ENCODE assay signal across 14 cellular contexts in genomic region chr4:164997324-164997723, GRCh38. TPM values are rescaled to one million over a fixed set of nuclear protein-coding genes. Genes with fewer than 3 reads are reported as not detected.
DNase-seq lines count a peak whose midpoint lies in the region; ATAC-seq, FAIRE-seq and TF ChIP-seq lines count a peak whose summit lies in the region.
"Had no signal": no experiment of that assay in that cellular context is flagged by ENCODE, and none has a peak within 500 bp of the region (broad histone marks: within the 10 kb centered on the region; RNA-seq: fewer than 3 reads in every experiment).

No MANE protein-coding gene starts in this region.

- no peak for TF ChIP-seq EP300 in K562 (IDR thresholded peaks at IDR 0.05; ENCODE audit: low read length)

- POLR2A ChIA-PET in K562 (lab: Yijun Ruan, JAX), result no interaction called here

- H2AFZ ChIP-seq in MM.1S (ENCODE audit: low read length), result no peak overlapping the region
- H2AFZ ChIP-seq in K562 (ENCODE audit: low read depth, low read length), result no peak overlapping the region

- DNase-seq in SHP77 treated with DMSO at 0.1 percent for 48 hours (lab: John Stamatoyannopoulos, UW), result peak; percentile 9
- no peak for DNase-seq in SHP77 (lab: John Stamatoyannopoulos, UW)
- peak; percentile 16 for DNase-seq in MM.1S
- peak in 2 of 4 experiments; percentile 14 to 53 for DNase-seq in K562 (ENCODE audit: extremely low read depth in 1 of 4, low spot score in 3 of 4)
- DNase-seq in substantia nigra (lab: John Stamatoyannopoulos, UW), result peak in 14 of 49 donors; percentile 2 to 40 (median 8)
- DNase-seq in islet precursor cell, result no peak
- DNase-seq in adrenal gland, result no peak
- DNase-seq: NCI-H774; stimulated activated CD8-positive, alpha-beta memory T cell treated with anti-CD3 and anti-CD28 coated beads, Interleukin-4, amount 100 ng/mL, for 48 hours had no signal

- H3K4me1 ChIP-seq in MM.1S (ENCODE audit: low read length) (no peaks in the 10 kb centered on the region), K562 (replicated peaks in 1 of 2; ENCODE audit: control insufficient read depth in 2 of 2, insufficient read depth in 2 of 2, low read length in 2 of 2) (no peaks in the 10 kb centered on the region), adrenal gland (replicated peaks in 1 of 2) (no peaks in the 10 kb centered on the region)
- H3K4me1 ChIP-seq: BLaER1 treated with 17β-estradiol and CSF1 and Interleukin-3, amounts not matched to agents 10 nM and 100 nM had no signal

- H3K36me3 ChIP-seq in MM.1S (replicated peaks; ENCODE audit: insufficient read depth, low read length) (no peaks in the 10 kb centered on the region), K562 (ENCODE audit: control insufficient read depth, insufficient read depth, low read length) (no peaks in the 10 kb centered on the region), adrenal gland (replicated peaks in 1 of 2) (no peaks in the 10 kb centered on the region)
- H3K36me3 ChIP-seq: BLaER1 treated with 17β-estradiol and CSF1 and Interleukin-3, amounts not matched to agents 10 nM and 100 nM had no signal

- no peak for FAIRE-seq in K562 (lab: Jason Lieb, UNC)
- FAIRE-seq: GM19239 had no signal

- in situ Hi-C loops in K562 (cut with MboI), result no loop called here

- no peaks in the 10 kb centered on the region for H3F3A ChIP-seq in MM.1S (ENCODE audit: insufficient read depth, low read length)

- intact Hi-C loops in K562 (cut with micrococcal nuclease), result loop anchor here (2.0 to 5.0 kb wide), 3 partner anchors 60 to 1440 kb away; no protein-coding TSS in a partner anchor
- intact Hi-C loops in adrenal gland (cut with DNase I), result no loop called here

- H3K4me3 ChIP-seq in MM.1S (ENCODE audit: low read length) (no peak overlapping the region), K562 (no peak overlapping the region), adrenal gland (no peak overlapping the region)
- H3K4me3 ChIP-seq: BLaER1 treated with 17β-estradiol and CSF1 and Interleukin-3, amounts not matched to agents 10 nM and 100 nM had no signal

- no peak overlapping the region for H3K27ac ChIP-seq in MM.1S (ENCODE audit: low read length)
- H3K27ac ChIP-seq in K562 (ENCODE audit: extremely low read depth, low read depth, low read length), result no peak overlapping the region
- peak overlapping the region; percentile 82 for H3K27ac ChIP-seq in substantia nigra (ENCODE audit: low read depth, low read length, poor library complexity, severe bottlenecking)
- H3K27ac ChIP-seq in adrenal gland, result no peak overlapping the region
- H3K27ac ChIP-seq: BLaER1 treated with 17β-estradiol and CSF1 and Interleukin-3, amounts not matched to agents 10 nM and 100 nM had no signal

- H3K4me2 ChIP-seq in MM.1S (ENCODE audit: low read depth, low read length), result no peak overlapping the region
- H3K4me2 ChIP-seq in K562 (ENCODE audit: insufficient read depth, low read length), result no peak overlapping the region
- H3K4me2 ChIP-seq: BLaER1 treated with 17β-estradiol and CSF1 and Interleukin-3, amounts not matched to agents 10 nM and 100 nM had no signal

- H4K20me1 ChIP-seq in MM.1S (ENCODE audit: insufficient read depth, low read length) (no peaks in the 10 kb centered on the region), K562 (replicated peaks; ENCODE audit: control insufficient read depth, insufficient read depth, low read length) (no peaks in the 10 kb centered on the region)
- H4K20me1 ChIP-seq: BLaER1 treated with 17β-estradiol and CSF1 and Interleukin-3, amounts not matched to agents 10 nM and 100 nM had no signal

- WGBS in K562 (ENCODE audit: insufficient coverage, low coverage, missing lambda C conversion rate), result 0% methylated on average over 2 of the region's 2 CpGs
- 67 to 82% (median 75%) methylated on average over 2 of the region's 2 CpGs for WGBS in adrenal gland, 4 donors

- peak; percentile 30 to 54; a peak in 3 of 4 replicates for TF ChIP-seq RAD21 in K562 (CRISPR knock-in tag; conservative IDR thresholded peaks at IDR 0.05 in 1 of 2, IDR thresholded peaks at IDR 0.05 in 1 of 2)

- TF ChIP-seq POLR2A in K562 (conservative IDR thresholded peaks at IDR 0.05), result no peak
- TF ChIP-seq POLR2A in adrenal gland (IDR thresholded peaks at IDR 0.05), result no peak

- no peaks in the 10 kb centered on the region for H3K9me2 ChIP-seq in MM.1S (replicated peaks; ENCODE audit: insufficient read depth, low read length)

- no peaks in the 10 kb centered on the region for H3K9me1 ChIP-seq in K562 (ENCODE audit: control insufficient read depth, insufficient read depth, low read length)

- peak; percentile 57 for ATAC-seq in K562
- no peak for ATAC-seq in GM21723 (IDR thresholded peaks at IDR 0.05; ENCODE audit: unreplicated experiment)

- no TSS peak for BruUV-seq in K562 (replicated peaks; lab: Mats Ljungman, UMichigan)

- no peaks in the 10 kb centered on the region for H3K27me3 ChIP-seq in MM.1S (replicated peaks; ENCODE audit: insufficient read depth, low read length)
- H3K27me3 ChIP-seq in K562 (ENCODE audit: control insufficient read depth in 2 of 2, insufficient read depth in 2 of 2, low read length in 2 of 2), result peaks cover 4 to 11% of the 10 kb centered on the region in 2 experiments; a peak in 3 of 5 replicates
- no peaks in the 10 kb centered on the region for H3K27me3 ChIP-seq in adrenal gland
- H3K27me3 ChIP-seq: BLaER1 treated with 17β-estradiol and CSF1 and Interleukin-3, amounts not matched to agents 10 nM and 100 nM had no signal

- H3K9ac ChIP-seq in MM.1S (ENCODE audit: low read length) (no peak overlapping the region), K562 (ENCODE audit: insufficient read depth in 1 of 2, low read depth in 2 of 2, low read length in 2 of 2) (no peak overlapping the region)
- H3K9ac ChIP-seq: BLaER1 treated with 17β-estradiol and CSF1 and Interleukin-3, amounts not matched to agents 10 nM and 100 nM had no signal

- H3K9me3 ChIP-seq in MM.1S (replicated peaks; ENCODE audit: insufficient read depth, low read length) (no peaks in the 10 kb centered on the region), K562 (replicated peaks; ENCODE audit: control insufficient read depth, insufficient read depth, low read depth, low read length) (no peaks in the 10 kb centered on the region), adrenal gland (replicated peaks in 1 of 3) (no peaks in the 10 kb centered on the region)

- H3K79me2 ChIP-seq in MM.1S (ENCODE audit: low read length) (no peaks in the 10 kb centered on the region), K562 (ENCODE audit: control insufficient read depth, insufficient read depth, low read length) (no peaks in the 10 kb centered on the region)

- TF ChIP-seq CTCF in MM.1S (IDR thresholded peaks at IDR 0.05; ENCODE audit: low read length) (peak; percentile 28), K562 (IDR thresholded peaks at IDR 0.05 in 2 of 3, conservative IDR thresholded peaks at IDR 0.05 in 1 of 3; ENCODE audit: insufficient read depth in 2 of 3, low read depth in 1 of 3, low read length in 3 of 3) (peak; percentile 41 to 60 (median 49); a peak in 4 of 6 replicates), adrenal gland (IDR thresholded peaks at IDR 0.05) (no peak)

- CTCF ChIA-PET in K562 (lab: Yijun Ruan, JAX; ENCODE audit: low intra/inter-chr PET ratio), result no interaction called here

RNA-seq across cellular contexts. Expression of gene TRIM61, which starts 19.9 kb away (rescaled TPM):
- total RNA-seq in K562 (2011; cell fraction: chromatin; rRNA removed; ENCODE audit: low replicate concordance), result not detected in 2 replicates
- total RNA-seq in K562 (2011; cell fraction: nucleolus; rRNA removed), result not detected in 2 replicates
- not detected in 2 replicates for total RNA-seq in K562 (2011; cell fraction: nucleoplasm; rRNA removed)
- total RNA-seq in K562 (2014; rRNA removed) (0.41 TPM in 1 of 2 replicates, not detected in the other), K562 (2014; rRNA removed; fragmentation: Illumina TruSeq; extraction: Trizol) (0.41 and 0.51 TPM in 2 replicates), K562 (2015; rRNA removed; fragmentation: Illumina TruSeq; extraction: Trizol) (0.29 and 0.57 TPM in 2 replicates), K562 (2021) (0.42 and 0.87 TPM in 2 replicates), adrenal gland (1 to 10 TPM in 7 of 8 donors, under 1 TPM in 1; 0.57 to 7.6 (median 2.9) TPM)
- polyA plus RNA-seq in K562 (2011; rRNA removed) (0.07 TPM in 1 of 2 replicates, not detected in the other), K562 (2014; fragmentation: Illumina TruSeq; extraction: Trizol) (0.46 and 0.72 TPM in 2 replicates), K562 (2014; fragmentation: Nextera tagmentation; extraction: Ambion mirVana) (under 1 TPM; 0.80 to 0.92 TPM), K562 (2014; rRNA removed) (0.18 and 0.24 TPM in 2 replicates), adrenal gland (1 to 10 TPM; 1.4 to 2.7 (median 1.5) TPM)
- polyA plus RNA-seq in K562 (2011; cell fraction: cytosol; rRNA removed), result 0.06 TPM in 1 of 2 replicates, not detected in the other
- polyA plus RNA-seq in K562 (2011; cell fraction: nucleus; rRNA removed), result not detected in 2 replicates
- polyA plus RNA-seq in K562 (2012), result 0.60 and 0.75 TPM in 2 replicates
- polyA minus RNA-seq in K562 (2011; rRNA and poly(A)+ RNA removed), result 0.46 TPM in 1 of 2 replicates, not detected in the other
- polyA minus RNA-seq in K562 (2011; cell fraction: cytosol; rRNA and poly(A)+ RNA removed), result not detected in 2 replicates
- 0.33 TPM in 1 of 2 replicates, not detected in the other for polyA minus RNA-seq in K562 (2011; cell fraction: nucleus; rRNA and poly(A)+ RNA removed)
- total RNA-seq: pulmonary artery endothelial cell had no signal

RNA-seq across cellular contexts. Expression of gene TRIM60, which starts 34.5 kb away (rescaled TPM):
- total RNA-seq in K562 (2011; cell fraction: chromatin; rRNA removed; ENCODE audit: low replicate concordance), result not detected in 2 replicates
- not detected in 2 replicates for total RNA-seq in K562 (2011; cell fraction: nucleolus; rRNA removed)
- not detected in 2 replicates for total RNA-seq in K562 (2011; cell fraction: nucleoplasm; rRNA removed)
- not detected in 2 replicates for total RNA-seq in K562 (2014; rRNA removed)
- total RNA-seq in K562 (2014; rRNA removed; fragmentation: Illumina TruSeq; extraction: Trizol), result not detected in 2 replicates
- not detected in 2 replicates for total RNA-seq in K562 (2015; rRNA removed; fragmentation: Illumina TruSeq; extraction: Trizol)
- total RNA-seq in K562 (2021), result not detected in 2 replicates
- polyA plus RNA-seq in K562 (2011; rRNA removed), result not detected in 2 replicates
- not detected in 2 replicates for polyA plus RNA-seq in K562 (2011; cell fraction: cytosol; rRNA removed)
- polyA plus RNA-seq in K562 (2011; cell fraction: nucleus; rRNA removed), result not detected in 2 replicates
- polyA plus RNA-seq in K562 (2012), result 0.04 TPM in 1 of 2 replicates, not detected in the other
- polyA plus RNA-seq in K562 (2014; fragmentation: Illumina TruSeq; extraction: Trizol), result not detected in 2 replicates
- not detected for polyA plus RNA-seq in K562 (2014; fragmentation: Nextera tagmentation; extraction: Ambion mirVana)
- not detected in 2 replicates for polyA plus RNA-seq in K562 (2014; rRNA removed)
- polyA minus RNA-seq in K562 (2011; rRNA and poly(A)+ RNA removed), result not detected in 2 replicates
- not detected in 2 replicates for polyA minus RNA-seq in K562 (2011; cell fraction: cytosol; rRNA and poly(A)+ RNA removed)
- polyA minus RNA-seq in K562 (2011; cell fraction: nucleus; rRNA and poly(A)+ RNA removed), result not detected in 2 replicates
- total RNA-seq in adrenal gland, result not detected
- polyA plus RNA-seq in adrenal gland, result not detected
- total RNA-seq: cardiac septum, pulmonary artery endothelial cell had no signal

RNA-seq across cellular contexts. Expression of gene TRIM75, which starts 56.3 kb away (rescaled TPM):
- not detected in 2 replicates for total RNA-seq in K562 (2011; cell fraction: chromatin; rRNA removed; ENCODE audit: low replicate concordance)
- total RNA-seq in K562 (2011; cell fraction: nucleolus; rRNA removed), result not detected in 2 replicates
- not detected in 2 replicates for total RNA-seq in K562 (2011; cell fraction: nucleoplasm; rRNA removed)
- not detected in 2 replicates for total RNA-seq in K562 (2014; rRNA removed)
- not detected in 2 replicates for total RNA-seq in K562 (2014; rRNA removed; fragmentation: Illumina TruSeq; extraction: Trizol)
- total RNA-seq in K562 (2015; rRNA removed; fragmentation: Illumina TruSeq; extraction: Trizol), result not detected in 2 replicates
- not detected in 2 replicates for total RNA-seq in K562 (2021)
- polyA plus RNA-seq in K562 (2011; rRNA removed), result not detected in 2 replicates
- polyA plus RNA-seq in K562 (2011; cell fraction: cytosol; rRNA removed), result not detected in 2 replicates
- not detected in 2 replicates for polyA plus RNA-seq in K562 (2011; cell fraction: nucleus; rRNA removed)
- polyA plus RNA-seq in K562 (2012), result not detected in 2 replicates
- polyA plus RNA-seq in K562 (2014; fragmentation: Illumina TruSeq; extraction: Trizol), result not detected in 2 replicates
- polyA plus RNA-seq in K562 (2014; fragmentation: Nextera tagmentation; extraction: Ambion mirVana), result not detected
- not detected in 2 replicates for polyA plus RNA-seq in K562 (2014; rRNA removed)
- polyA minus RNA-seq in K562 (2011; rRNA and poly(A)+ RNA removed), result not detected in 2 replicates
- not detected in 2 replicates for polyA minus RNA-seq in K562 (2011; cell fraction: cytosol; rRNA and poly(A)+ RNA removed)
- not detected in 2 replicates for polyA minus RNA-seq in K562 (2011; cell fraction: nucleus; rRNA and poly(A)+ RNA removed)
- not detected for total RNA-seq in adrenal gland
- polyA plus RNA-seq in adrenal gland, result not detected
- total RNA-seq: cardiac septum, pulmonary artery endothelial cell had no signal

Comparison
In these comparisons a context has a peak if more than half of its experiments do, and no peak if none do; other contexts are left out.
1. DNase-seq: peak in SHP77 treated with DMSO at 0.1 percent for 48 hours (single experiment) and MM.1S (single experiment); none in SHP77 (0 of 2), islet precursor cell (single experiment) and adrenal gland (0 of 7).
2. CTCF ChIP-seq: peak in MM.1S (single experiment) and K562 (3 of 3); none in adrenal gland (0 of 6).